In the genomic region with DNA sequence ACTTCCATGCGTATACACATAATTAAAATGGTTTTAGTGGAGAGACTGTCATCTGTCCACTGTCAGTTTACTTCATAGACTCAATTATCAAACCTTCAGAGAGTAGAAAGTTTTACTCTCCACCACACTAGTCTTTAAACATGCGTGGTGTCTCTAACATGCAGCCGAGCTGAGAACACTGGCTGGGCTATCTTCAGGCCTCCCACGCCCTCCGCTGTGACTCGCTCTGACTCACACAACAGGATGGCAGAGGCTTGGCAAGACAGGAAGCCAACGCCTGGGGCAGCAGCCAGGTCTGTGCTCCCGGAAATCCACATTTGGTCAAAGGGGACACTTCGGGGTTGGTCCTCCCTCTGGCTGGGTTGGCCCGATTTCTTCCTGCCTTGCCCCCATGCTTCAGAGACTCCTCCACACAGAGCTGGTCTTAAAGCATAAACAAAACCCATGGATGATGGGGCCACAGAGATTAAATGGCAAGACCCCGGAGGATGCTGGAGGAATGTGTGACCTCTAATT, we compare ENCODE assay signal across 8 cellular contexts. TPM values are rescaled to one million over a fixed set of nuclear protein-coding genes. Genes with fewer than 3 reads are reported as not detected.
A peak's percentile ranks its signal among the peaks of the same experiment; 100 is the strongest.
DNase-seq lines count a peak whose midpoint lies in the region; ATAC-seq and TF ChIP-seq lines count a peak whose summit lies in the region.

No MANE protein-coding gene starts in this region.

- peaks cover 21% of the 10 kb centered on the region for H3F3A ChIP-seq in smooth muscle cell (ENCODE audit: low read depth)

- H3K27ac ChIP-seq in right cardiac atrium (ENCODE audit: low read length) (peak overlapping the region; percentile 60), smooth muscle cell (ENCODE audit: low read depth) (peak overlapping the region; percentile 98)

- DNase-seq in AG20443 (ENCODE audit: low spot score), result peak; percentile 93
- DNase-seq in SW 1271 (lab: John Stamatoyannopoulos, UW), result peak; percentile 92
- DNase-seq in activated naive CD8-positive, alpha-beta T cell treated with anti-CD3 and anti-CD28 coated beads, Interleukin-2, amount 50 U/mL, for 16 hours (ENCODE audit: low read depth, low spot score), result peak; percentile 80
- peak; percentile 94 to 96 (median 96) for DNase-seq in right cardiac atrium
- peak; percentile 58 for DNase-seq in smooth muscle cell (lab: John Stamatoyannopoulos, UW; ENCODE audit: unreplicated experiment)
- DNase-seq in NCI-H2081 (lab: John Stamatoyannopoulos, UW), result no peak

- no peaks in the 10 kb centered on the region for H3K79me2 ChIP-seq in smooth muscle cell (ENCODE audit: low read depth)

- peak overlapping the region; percentile 84 for H3K9ac ChIP-seq in smooth muscle cell (ENCODE audit: low read depth)

- no peak overlapping the region for H2AFZ ChIP-seq in smooth muscle cell (ENCODE audit: low read depth)

- no peaks in the 10 kb centered on the region for H4K20me1 ChIP-seq in smooth muscle cell (ENCODE audit: low read depth)

- no peak overlapping the region for H3K4me3 ChIP-seq in right cardiac atrium (ENCODE audit: low read length)
- no peak overlapping the region for H3K4me3 ChIP-seq in smooth muscle cell

- no peaks in the 10 kb centered on the region for H3K9me3 ChIP-seq in right cardiac atrium (ENCODE audit: control insufficient read depth, low read length)
- H3K9me3 ChIP-seq in smooth muscle cell (replicated peaks; ENCODE audit: low read depth), result no peaks in the 10 kb centered on the region

- no peak for TF ChIP-seq CTCF in smooth muscle cell (IDR thresholded peaks at IDR 0.05; ENCODE audit: borderline replicate concordance, insufficient read depth, poor library complexity, severe bottlenecking)

- WGBS in right cardiac atrium, result 10% methylated on average over 11 of the region's 11 CpGs
- 3% methylated on average over 11 of the region's 11 CpGs for WGBS in smooth muscle cell (ENCODE audit: low lambda C conversion rate)

- no peaks in the 10 kb centered on the region for H3K36me3 ChIP-seq in smooth muscle cell (ENCODE audit: low read depth)

- peaks cover 16% of the 10 kb centered on the region for H3K4me1 ChIP-seq in right cardiac atrium (ENCODE audit: control insufficient read depth, insufficient read depth, low read length)
- H3K4me1 ChIP-seq in smooth muscle cell (ENCODE audit: low read depth), result peaks cover 9% of the 10 kb centered on the region

- H3K27me3 ChIP-seq in right cardiac atrium (ENCODE audit: control insufficient read depth, insufficient read depth) (no peaks in the 10 kb centered on the region), smooth muscle cell (ENCODE audit: low read depth) (no peaks in the 10 kb centered on the region)

- intact Hi-C loops in right cardiac atrium (cut with DNase I), result loop anchor here in 1 of 4 donors (5.0 kb wide), 1 partner anchor 183 kb away; no protein-coding TSS in a partner anchor

- ATAC-seq in GM19324 (IDR thresholded peaks at IDR 0.05; ENCODE audit: low FRiP score, unreplicated experiment), result peak; percentile 51
- peak; percentile 49 for ATAC-seq in HG03469 (IDR thresholded peaks at IDR 0.05; ENCODE audit: unreplicated experiment)
- peak; percentile 97 to 98 for ATAC-seq in right cardiac atrium

- peak overlapping the region; percentile 65 for H3K4me2 ChIP-seq in smooth muscle cell

RNA-seq across cellular contexts. Expression of a gene that starts 22.7 kb away (rescaled TPM):
- total RNA-seq in right cardiac atrium (10 to 100 TPM; 37.5 to 47.4 (median 42.2) TPM), smooth muscle cell (117 and 134 TPM in 2 replicates)
- polyA plus RNA-seq in right cardiac atrium (37.4 TPM), smooth muscle cell (127 and 132 TPM in 2 replicates)

RNA-seq across cellular contexts. Expression of a gene that starts 55.8 kb away (rescaled TPM):
- total RNA-seq in right cardiac atrium (10 to 100 TPM; 24.0 to 28.7 (median 26.5) TPM), smooth muscle cell (56.6 and 93.0 TPM in 2 replicates)
- polyA plus RNA-seq in right cardiac atrium (9.6 TPM), smooth muscle cell (36.7 and 37.1 TPM in 2 replicates)

Comparison
In these comparisons a context has a peak if more than half of its experiments do, and no peak if none do; other contexts are left out.
1. DNase-seq: peak in AG20443 (single experiment), SW 1271 (2 of 2), activated naive CD8-positive, alpha-beta T cell treated with anti-CD3 and anti-CD28 coated beads, Interleukin-2, amount 50 U/mL, for 16 hours (single experiment), right cardiac atrium (3 of 3) and smooth muscle cell (single experiment); none in NCI-H2081 (0 of 2).
2. Peak in every context shown above with its lines, with median percentiles within 50 percentile points of each other: ATAC-seq.